In the genomic region with DNA sequence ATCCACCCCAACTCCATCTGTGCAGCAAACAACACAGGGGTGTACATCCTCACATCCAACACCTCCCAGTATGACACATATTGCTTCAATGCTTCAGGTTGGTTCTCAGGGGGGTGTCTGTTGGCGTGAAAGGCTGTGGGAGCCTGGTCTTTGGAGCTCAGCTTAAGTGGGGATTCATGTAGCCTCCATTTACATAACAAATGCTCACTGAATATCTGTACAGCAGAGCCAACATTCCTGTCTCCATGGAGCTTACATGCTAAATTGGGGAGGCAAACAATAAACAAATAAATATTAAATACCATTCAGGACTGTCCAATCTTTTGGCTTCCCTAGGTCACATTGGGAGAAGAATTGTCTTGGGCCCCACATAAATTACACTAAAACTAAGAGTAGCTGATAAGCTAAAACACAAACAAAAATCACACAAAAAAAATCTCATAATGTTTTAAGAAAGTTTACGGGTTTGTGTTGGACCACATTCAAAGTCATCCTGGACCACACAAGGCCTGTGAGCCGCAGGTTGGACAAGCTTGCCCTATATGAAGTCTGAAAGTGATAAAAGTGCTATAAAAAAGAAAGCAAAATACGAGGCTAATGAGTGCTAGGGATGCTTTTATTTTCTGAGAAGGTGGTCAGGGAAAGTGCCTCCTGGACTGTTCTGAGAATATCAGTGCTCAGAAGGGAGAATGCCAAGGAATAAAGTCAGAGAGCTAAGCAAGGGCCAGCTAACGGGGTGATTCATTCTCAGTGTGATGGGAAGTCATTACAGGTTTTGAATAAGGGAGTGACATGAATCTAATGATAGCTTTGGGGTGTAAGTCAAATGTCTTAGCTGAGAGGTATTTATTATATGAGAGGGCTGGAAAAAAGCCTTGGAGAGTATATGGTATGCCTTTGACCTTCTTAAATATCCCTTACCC, we compare ENCODE assay signal across 11 cellular contexts. TPM values are rescaled to one million over a fixed set of nuclear protein-coding genes. Genes with fewer than 3 reads are reported as not detected.
DNase-seq lines count a peak whose midpoint lies in the region; ATAC-seq, FAIRE-seq and TF ChIP-seq lines count a peak whose summit lies in the region.
"Had no signal": no experiment of that assay in that cellular context is flagged by ENCODE, and none has a peak within 500 bp of the region (broad histone marks: within the 10 kb centered on the region; RNA-seq: fewer than 3 reads in every experiment).

No MANE protein-coding gene starts in this region.

- H3K27ac ChIP-seq in spleen = peak overlapping the region in 7 of 8 donors; percentile 20 to 89 (median 36)
- no peak overlapping the region for H3K27ac ChIP-seq in foreskin keratinocyte

- H3K36me3 ChIP-seq in NT2/D1 (ENCODE audit: insufficient read depth, insufficient read length, low read length) (peaks cover 67% of the 10 kb centered on the region), spleen (peaks cover 0 to 90% (median 51%) of the 10 kb centered on the region in 6 donors)

- intact Hi-C loops in spleen (cut with DNase I; ENCODE audit: low total_unique reads) = no loop called here

- peaks cover 28% of the 10 kb centered on the region for H3K4me1 Mint-ChIP-seq in type B pancreatic cell (ENCODE audit: unreplicated experiment)

- no peak overlapping the region for H3K27ac Mint-ChIP-seq in type B pancreatic cell
- H3K27ac Mint-ChIP-seq: T-helper 1 cell treated with Interleukin-12 subunit alpha and Interleukin-12 subunit beta and Interleukin-4 antibody, amounts not matched to agents 30 μg/mL and 1 μg/mL, for 36 hours had no signal

- DNase-seq in GM03348 (ENCODE audit: low spot score) (peak; percentile 24), NT2/D1 (ENCODE audit: low read depth, low spot score) (peak; percentile 13), spleen (no peak), foreskin keratinocyte (no peak), type B pancreatic cell (ENCODE audit: extremely low spot score, unreplicated experiment) (no peak)
- no peak for DNase-seq in activated effector memory CD4-positive, alpha-beta T cell treated with anti-CD3 and anti-CD28 coated beads, Interleukin-2, amount 50 U/mL, for 16 hours
- DNase-seq: left colon, NCI-H748 treated with DMSO at 0.1 percent for 48 hours had no signal

- H3K27me3 Mint-ChIP-seq in type B pancreatic cell = peaks cover 2% of the 10 kb centered on the region

- no peaks in the 10 kb centered on the region for H3K9me3 Mint-ChIP-seq in type B pancreatic cell
- H3K9me3 Mint-ChIP-seq: T-helper 1 cell treated with Interleukin-12 subunit alpha and Interleukin-12 subunit beta and Interleukin-4 antibody, amounts not matched to agents 30 μg/mL and 1 μg/mL, for 36 hours had no signal

- TF ChIP-seq CTCF in spleen (IDR thresholded peaks at IDR 0.05 in 8 of 11, conservative IDR thresholded peaks at IDR 0.05 in 3 of 11) (no peak), foreskin keratinocyte (conservative IDR thresholded peaks at IDR 0.05) (no peak), type B pancreatic cell (conservative IDR thresholded peaks at IDR 0.05) (no peak)

- no peak for ATAC-seq in GM18520 (IDR thresholded peaks at IDR 0.05; ENCODE audit: unreplicated experiment)
- no peak for ATAC-seq in foreskin keratinocyte
- ATAC-seq: left colon had no signal

- H3K9me3 ChIP-seq in NT2/D1 (ENCODE audit: insufficient read depth, low read length) (no peaks in the 10 kb centered on the region), spleen (no peaks in the 10 kb centered on the region)

- H3K27me3 ChIP-seq in NT2/D1 (ENCODE audit: insufficient read depth, insufficient read length) = no peaks in the 10 kb centered on the region
- no peaks in the 10 kb centered on the region for H3K27me3 ChIP-seq in spleen (replicated peaks in 1 of 7)
- H3K27me3 ChIP-seq in foreskin keratinocyte = no peaks in the 10 kb centered on the region

- H3K36me3 Mint-ChIP-seq in type B pancreatic cell = no peaks in the 10 kb centered on the region

- no peak for TF ChIP-seq POLR2A in spleen (IDR thresholded peaks at IDR 0.05)

- no peak overlapping the region for H3K4me3 ChIP-seq in NT2/D1 (ENCODE audit: insufficient read length, low read depth)
- no peak overlapping the region for H3K4me3 ChIP-seq in spleen

- FAIRE-seq in endometrium (lab: Jason Lieb, UNC) = peak; percentile 92

- H3K9ac ChIP-seq in NT2/D1 (ENCODE audit: insufficient read length, low read depth) = no peak overlapping the region

- WGBS in spleen, 5 donors = 78 to 91% (median 90%) methylated on average over 5 of the region's 5 CpGs

- H3K4me3 Mint-ChIP-seq in type B pancreatic cell = no peak overlapping the region
- H3K4me3 Mint-ChIP-seq: T-helper 1 cell treated with Interleukin-12 subunit alpha and Interleukin-12 subunit beta and Interleukin-4 antibody, amounts not matched to agents 30 μg/mL and 1 μg/mL, for 36 hours had no signal

- no peaks in the 10 kb centered on the region for H3K4me1 ChIP-seq in NT2/D1 (ENCODE audit: insufficient read depth, insufficient read length)
- peaks cover 21 to 94% (median 65%) of the 10 kb centered on the region in 6 donors for H3K4me1 ChIP-seq in spleen
- H3K4me1 ChIP-seq in foreskin keratinocyte = peaks cover 15% of the 10 kb centered on the region

RNA-seq across cellular contexts. Expression of gene CD44, which starts 41.6 kb away (rescaled TPM):
- total RNA-seq in spleen (100 to 1,000 TPM; 200 to 521 (median 348) TPM), foreskin keratinocyte (1,058 and 1,283 TPM in 2 replicates), type B pancreatic cell (ENCODE audit: low replicate concordance) (46.0 and 54.7 TPM in 2 replicates)
- polyA plus RNA-seq in spleen (100 to 1,000 TPM in 1 of 3 donors, 10 to 100 TPM in 2; 60.9 to 103 (median 71.8) TPM), foreskin keratinocyte (489 and 531 TPM in 2 replicates)

Comparison
In these comparisons a context has a peak if more than half of its experiments do, and no peak if none do; other contexts are left out.
1. DNase-seq: peak in GM03348 (single experiment) and NT2/D1 (single experiment); none in spleen (single experiment), foreskin keratinocyte (0 of 2), type B pancreatic cell (single experiment) and activated effector memory CD4-positive, alpha-beta T cell treated with anti-CD3 and anti-CD28 coated beads, Interleukin-2, amount 50 U/mL, for 16 hours (single experiment).